21 cellular contexts compared by ENCODE assay signal in genomic region chr2:216949685-216950397, GRCh38.
A peak's percentile ranks its signal among the peaks of the same experiment; 100 is the strongest.
DNase-seq lines count a peak whose midpoint lies in the region; ATAC-seq, FAIRE-seq and TF ChIP-seq lines count a peak whose summit lies in the region.
"Had no signal": no experiment of that assay in that cellular context is flagged by ENCODE, and none has a peak within 500 bp of the region (broad histone marks: within the 10 kb centered on the region; RNA-seq: fewer than 3 reads in every experiment).

No MANE protein-coding gene starts in this region.

- no peak overlapping the region; the same call in 1 of the 2 replicates for H2AFZ ChIP-seq in GM12878 (ENCODE audit: control insufficient read depth, low read depth, low read length)

- intact Hi-C loops in GM12878 (cut with micrococcal nuclease; ENCODE audit: unreplicated experiment) = no loop called here

- no peak overlapping the region for H3K4me3 ChIP-seq in GM12865 (ENCODE audit: low read depth, low read length)
- no peak overlapping the region for H3K4me3 ChIP-seq in GM12878
- H3K4me3 ChIP-seq: prostate gland, smooth muscle cell had no signal

- peak; percentile 18 for DNase-seq in GM12865 (ENCODE audit: low read depth)
- peak; percentile 19 for DNase-seq in GM12878 (ENCODE audit: low read depth, low spot score)
- peak; percentile 18 for DNase-seq in retina
- DNase-seq in SIG-M5 (lab: John Stamatoyannopoulos, UW) = no peak
- no peak for DNase-seq in globus pallidus (ENCODE audit: low spot score)
- DNase-seq: activated CD4-positive, alpha-beta T cell treated with anti-CD3 and anti-CD28 coated beads, Interleukin-2, amount 10 ng/mL, durations not matched to agents 7 days and 5 days; activated naive CD8-positive, alpha-beta T cell treated with anti-CD3 and anti-CD28 coated beads, Interleukin-2, amount 50 U/mL, for 24 hours; H7; NCI-H1048; NCI-H2029; NCI-H524; stimulated activated CD4-positive, alpha-beta T cell treated with anti-CD3 and anti-CD28 coated beads, Interleukin-4, amount 100 ng/mL, for 4 hours; substantia nigra; T-cell had no signal

- no peaks in the 10 kb centered on the region for H3K79me2 ChIP-seq in GM12878 (ENCODE audit: control insufficient read depth, insufficient read depth, low read length)

- in situ Hi-C loops in GM12878 (cut with MboI) = no loop called here

- ATAC-seq in HG03060 (IDR thresholded peaks at IDR 0.05; ENCODE audit: low read depth, unreplicated experiment) (peak; percentile 45), GM12878 (peak; percentile 80), HG02884 (IDR thresholded peaks at IDR 0.05; ENCODE audit: unreplicated experiment) (no peak)
- ATAC-seq: activated naive CD8-positive, alpha-beta T cell treated with anti-CD3 and anti-CD28 coated beads, Interleukin-2, amount 50 U/mL, for 24 hours; Right ventricle myocardium inferior; T-cell had no signal

- RAD21 ChIA-PET in GM12878 (lab: Charles Lee; ENCODE audit: unreplicated experiment) = no interaction called here

- SMC1A ChIA-PET in GM12878 (lab: Charles Lee; ENCODE audit: uncharacterized antibody, unreplicated experiment) = no interaction called here

- TF ChIP-seq CTCF in GM12865 (IDR thresholded peaks at IDR 0.05; ENCODE audit: insufficient read depth, low read depth, low read length, missing control alignments) (no peak), GM12878 (IDR thresholded peaks at IDR 0.05 in 2 of 3, conservative IDR thresholded peaks at IDR 0.05 in 1 of 3; ENCODE audit: control insufficient read depth in 2 of 3, extremely low read depth in 1 of 3, insufficient read depth in 1 of 3, low read depth in 3 of 3, low read length in 3 of 3) (no peak)

- no peaks in the 10 kb centered on the region; the same call in 2 of the 3 replicates for H3K9me3 ChIP-seq in GM12878 (replicated peaks; ENCODE audit: control insufficient read depth, insufficient read depth, low read length)
- H3K9me3 ChIP-seq: prostate gland had no signal

- no peak for FAIRE-seq in GM12878 (lab: Jason Lieb, UNC)
- FAIRE-seq: bronchial epithelial cell, frontal cortex had no signal

- no peak for TF ChIP-seq RAD21 in GM12878 (IDR thresholded peaks at IDR 0.05; ENCODE audit: insufficient read depth, low read depth, low read length)

- CTCF ChIA-PET in GM12878 (lab: Yijun Ruan, JAX) = no interaction called here

- TF ChIP-seq POLR2A in GM12878 (IDR thresholded peaks at IDR 0.05; ENCODE audit: low read depth, low read length) = no peak

- no peak overlapping the region for H3K9ac ChIP-seq in GM12878 (ENCODE audit: control insufficient read depth, insufficient read depth, low read length)

- WGBS in GM12878 (ENCODE audit: insufficient coverage, insufficient replicate concordance, low lambda C conversion rate, missing lambda C conversion rate) = 14% methylated on average over 12 of the region's 12 CpGs

- POLR2A ChIA-PET in GM12878 (lab: Charles Lee) = no interaction called here

- no peaks in the 10 kb centered on the region for H3K36me3 ChIP-seq in GM12878 (ENCODE audit: control insufficient read depth in 2 of 2, insufficient read depth in 2 of 2, low read length in 1 of 2)
- H3K36me3 ChIP-seq: prostate gland had no signal

- no peak overlapping the region for H3K27ac ChIP-seq in GM12878 (ENCODE audit: control insufficient read depth, insufficient read depth)
- H3K27ac ChIP-seq: prostate gland had no signal

- peak overlapping the region; percentile 25; the same call in 1 of the 2 replicates for H3K4me2 ChIP-seq in GM12878 (ENCODE audit: control insufficient read depth, insufficient read depth)
- H3K4me2 ChIP-seq: smooth muscle cell had no signal

- H4K20me1 ChIP-seq in GM12878 (ENCODE audit: control insufficient read depth, insufficient read depth) = no peaks in the 10 kb centered on the region

- H3K27me3 ChIP-seq in GM12878 (replicated peaks in 1 of 2; ENCODE audit: control insufficient read depth in 2 of 2, insufficient read depth in 2 of 2, low read length in 1 of 2) = no peaks in the 10 kb centered on the region

- BruUV-seq in GM12878 (replicated peaks; lab: Mats Ljungman, UMichigan) = no TSS peak

- no peak for TF ChIP-seq EP300 in GM12878 (IDR thresholded peaks at IDR 0.05; ENCODE audit: borderline replicate concordance in 1 of 2, control insufficient read depth in 1 of 2, low read depth in 2 of 2, low read length in 2 of 2)

- 0 out of 2 replicates have a peak, but pooled peaks cover 4% of the 10 kb centered on the region for H3K4me1 ChIP-seq in GM12878 (ENCODE audit: control insufficient read depth, insufficient read depth, low read length)
- H3K4me1 ChIP-seq: prostate gland had no signal

TF ChIP-seq in GM12878, 131 proteins besides CTCF, POLR2A, EP300 and RAD21:
- TF ChIP-seq STAT1 (conservative IDR thresholded peaks at IDR 0.05) (no peak), MEF2B (IDR thresholded peaks at IDR 0.05; ENCODE audit: partially characterized antibody, poor library complexity, severe bottlenecking) (peak; percentile 32), YBX1 (IDR thresholded peaks at IDR 0.05) (no peak), RUNX3 (IDR thresholded peaks at IDR 0.05; ENCODE audit: low read length) (peak; percentile 46)
TF ChIP-seq in GM12878: peak in this region for 2.

Comparison
In these comparisons a context has a peak if more than half of its experiments do, and no peak if none do; other contexts are left out.
1. DNase-seq: peak in GM12865 (single experiment), GM12878 (single experiment) and retina (single experiment); none in SIG-M5 (single experiment) and globus pallidus (single experiment).